Comparison of ENCODE assay signal across 20 cellular contexts in genomic region chr19:18310118-18310909, GRCh38. TPM values are rescaled to one million over a fixed set of nuclear protein-coding genes. Genes with fewer than 3 reads are reported as not detected.
DNase-seq lines count a peak whose midpoint lies in the region; ATAC-seq, FAIRE-seq and TF ChIP-seq lines count a peak whose summit lies in the region.
"Had no signal": no experiment of that assay in that cellular context is flagged by ENCODE, and none has a peak within 500 bp of the region (broad histone marks: within the 10 kb centered on the region; RNA-seq: fewer than 3 reads in every experiment).

No MANE protein-coding gene starts in this region.

- no peaks in the 10 kb centered on the region for H3K9me3 Mint-ChIP-seq in CD8-positive, alpha-beta memory T cell
- no peaks in the 10 kb centered on the region for H3K9me3 Mint-ChIP-seq in naive thymus-derived CD8-positive, alpha-beta T cell
- H3K9me3 Mint-ChIP-seq: activated B cell treated with CpG ODN at 0.5 μM for 24 hours; CD4-positive, alpha-beta T cell; natural killer cell treated with Interleukin-12 subunit alpha and Interleukin-12 subunit beta and Interleukin-15 and Interleukin-18, amount 100 ng/mL, for 72 hours had no signal

- H3K36me3 ChIP-seq in CD8-positive, alpha-beta memory T cell (ENCODE audit: insufficient read depth, low read length) = peaks cover 3% of the 10 kb centered on the region
- H3K36me3 ChIP-seq in H7 (replicated peaks; ENCODE audit: control insufficient read depth, insufficient read depth, low read length) (peaks cover 29% of the 10 kb centered on the region), GM12878 (ENCODE audit: control insufficient read depth in 2 of 2, insufficient read depth in 2 of 2, low read length in 1 of 2) (peaks cover 6 to 30% of the 10 kb centered on the region in 2 experiments; a peak in 3 of 4 replicates)

- no peak for TF ChIP-seq EP300 in GM12878 (IDR thresholded peaks at IDR 0.05; ENCODE audit: borderline replicate concordance in 1 of 2, control insufficient read depth in 1 of 2, low read depth in 2 of 2, low read length in 2 of 2)

- SMC1A ChIA-PET in GM12878 (lab: Charles Lee; ENCODE audit: uncharacterized antibody, unreplicated experiment) = no interaction called here

- H3K4me3 ChIP-seq in CD8-positive, alpha-beta memory T cell (ENCODE audit: low read length) = no peak overlapping the region
- H3K4me3 ChIP-seq in H7 (ENCODE audit: insufficient read depth, low read depth, low read length) (no peak overlapping the region), GM12878 (no peak overlapping the region)
- H3K4me3 ChIP-seq: psoas muscle, smooth muscle cell, tibial nerve had no signal

- in situ Hi-C loops in GM12878 (cut with MboI) = no loop called here

- no peak for TF ChIP-seq RAD21 in GM12878 (IDR thresholded peaks at IDR 0.05; ENCODE audit: insufficient read depth, low read depth, low read length)

- peaks cover 22 to 33% (median 27%) of the 10 kb centered on the region in 3 donors for H3K4me1 Mint-ChIP-seq in CD8-positive, alpha-beta memory T cell
- H3K4me1 Mint-ChIP-seq in naive thymus-derived CD8-positive, alpha-beta T cell = peaks cover 12 to 52% (median 26%) of the 10 kb centered on the region in 4 donors

- no peaks in the 10 kb centered on the region for H3K27me3 ChIP-seq in CD8-positive, alpha-beta memory T cell (ENCODE audit: insufficient read depth, low read length, poor library complexity, severe bottlenecking)
- H3K27me3 ChIP-seq in H7 (ENCODE audit: control insufficient read depth, insufficient read depth, low read length) (no peaks in the 10 kb centered on the region), GM12878 (replicated peaks in 1 of 2; ENCODE audit: control insufficient read depth in 2 of 2, insufficient read depth in 2 of 2, low read length in 1 of 2) (no peaks in the 10 kb centered on the region)
- H3K27me3 ChIP-seq: tibial nerve had no signal

- no peak overlapping the region for H3K9ac ChIP-seq in GM12878 (ENCODE audit: control insufficient read depth, insufficient read depth, low read length)

- peaks cover 0 to 59% (median 3%) of the 10 kb centered on the region in 3 donors for H3K36me3 Mint-ChIP-seq in CD8-positive, alpha-beta memory T cell
- H3K36me3 Mint-ChIP-seq in naive thymus-derived CD8-positive, alpha-beta T cell = peaks cover 0 to 33% (median 10%) of the 10 kb centered on the region in 3 donors
- H3K36me3 Mint-ChIP-seq: natural killer cell treated with Interleukin-12 subunit alpha and Interleukin-12 subunit beta and Interleukin-15 and Interleukin-18, amount 100 ng/mL, for 72 hours had no signal

- BruUV-seq in GM12878 (replicated peaks; lab: Mats Ljungman, UMichigan) = no TSS peak

- no peak for DNase-seq in CD8-positive, alpha-beta memory T cell
- DNase-seq in H7 (peak; percentile 45), GM12878 (ENCODE audit: low read depth, low spot score) (no peak), NCI-H1436 (lab: John Stamatoyannopoulos, UW) (no peak), HK-2 (ENCODE audit: unreplicated experiment) (no peak)
- no peak for DNase-seq in naive thymus-derived CD8-positive, alpha-beta T cell
- DNase-seq in activated CD4-positive, CD25-positive, alpha-beta regulatory T cell treated with anti-CD3 and anti-CD28 coated beads, Interleukin-2, amount 50 U/mL, for 72 hours = no peak
- DNase-seq: activated B cell treated with CpG ODN at 0.5 μM for 24 hours; activated effector memory CD4-positive, alpha-beta T cell treated with anti-CD3 and anti-CD28 coated beads, Interleukin-2, amount 50 U/mL, for 16 hours; CD4-positive, alpha-beta T cell; DMS79; NCI-H1417 treated with DMSO at 0.1 percent for 48 hours; NCI-H2171; NCI-H526 treated with DMSO at 0.1 percent for 48 hours; psoas muscle had no signal

- no peak for FAIRE-seq in GM12878 (lab: Jason Lieb, UNC)
- FAIRE-seq: keratinocyte had no signal

- H3K4me1 ChIP-seq in CD8-positive, alpha-beta memory T cell (ENCODE audit: insufficient read depth, low read length) = peaks cover 23% of the 10 kb centered on the region
- H3K4me1 ChIP-seq in GM12878 (ENCODE audit: control insufficient read depth, insufficient read depth, low read length) = peaks cover 16% of the 10 kb centered on the region

- peaks cover 2% of the 10 kb centered on the region for H3K79me2 ChIP-seq in GM12878 (ENCODE audit: control insufficient read depth, insufficient read depth, low read length)

- POLR2A ChIA-PET in CD8-positive, alpha-beta memory T cell (lab: Charles Lee) = interaction anchor here (0.7 to 2.0 kb wide), 3 partner anchors 29 to 32 kb away, joined by 3 to 13 read pairs (median 5); partner anchors contain the start of gene JUND
- POLR2A ChIA-PET in GM12878 (lab: Charles Lee) = no interaction called here
- POLR2A ChIA-PET in naive thymus-derived CD8-positive, alpha-beta T cell (lab: Charles Lee) = interaction anchor here (0.6 to 34.7 kb wide), 6 partner anchors 8 to 106 kb away, joined by 3 to 2305 read pairs (median 4); partner anchors contain the start of genes IQCN, JUND and LSM4

- no peaks in the 10 kb centered on the region for H3K9me3 ChIP-seq in CD8-positive, alpha-beta memory T cell (ENCODE audit: low read length)
- no peaks in the 10 kb centered on the region for H3K9me3 ChIP-seq in GM12878 (replicated peaks; ENCODE audit: control insufficient read depth, insufficient read depth, low read length)
- H3K9me3 ChIP-seq: psoas muscle, tibial nerve had no signal

- CTCF ChIA-PET in CD8-positive, alpha-beta memory T cell (lab: Charles Lee) = interaction anchor here (1.2 to 13.4 kb wide), 3 partner anchors 12 to 32 kb away, joined by 3 to 299 read pairs (median 6); partner anchors contain the start of genes IQCN, JUND and LSM4
- CTCF ChIA-PET in GM12878 (lab: Yijun Ruan, JAX) = no interaction called here

- peak overlapping the region in 5 of 8 donors; percentile 17 to 87 (median 37) for H3K27ac Mint-ChIP-seq in CD8-positive, alpha-beta memory T cell
- peak overlapping the region in 8 of 10 donors; percentile 19 to 67 (median 38) for H3K27ac Mint-ChIP-seq in naive thymus-derived CD8-positive, alpha-beta T cell
- H3K27ac Mint-ChIP-seq: activated B cell treated with CpG ODN at 0.5 μM for 24 hours; CD4-positive, alpha-beta T cell had no signal

- peak; percentile 14 for TF ChIP-seq POLR2A in GM12878 (IDR thresholded peaks at IDR 0.05; ENCODE audit: low read depth, low read length)

- H2AFZ ChIP-seq in GM12878 (ENCODE audit: control insufficient read depth, low read depth, low read length) = no peak overlapping the region

- H3K4me2 ChIP-seq in GM12878 (ENCODE audit: control insufficient read depth, insufficient read depth) = no peak overlapping the region
- H3K4me2 ChIP-seq: smooth muscle cell had no signal

- H3K27ac ChIP-seq in CD8-positive, alpha-beta memory T cell (ENCODE audit: low read depth, low read length) = no peak overlapping the region
- H3K27ac ChIP-seq in GM12878 (ENCODE audit: control insufficient read depth, insufficient read depth) = no peak overlapping the region
- H3K27ac ChIP-seq: psoas muscle had no signal

- ATAC-seq in GM12878 (no peak), GM21367 (IDR thresholded peaks at IDR 0.05; ENCODE audit: unreplicated experiment) (no peak)
- no peak for ATAC-seq in naive thymus-derived CD8-positive, alpha-beta T cell
- ATAC-seq: natural killer cell treated with Interleukin-12 subunit alpha and Interleukin-12 subunit beta and Interleukin-15 and Interleukin-18, amount 100 ng/mL, for 72 hours; psoas muscle had no signal

- intact Hi-C loops in GM12878 (cut with micrococcal nuclease; ENCODE audit: unreplicated experiment) = no loop called here

- RAD21 ChIA-PET in GM12878 (lab: Charles Lee; ENCODE audit: unreplicated experiment) = no interaction called here

- H3K27me3 Mint-ChIP-seq in CD8-positive, alpha-beta memory T cell = no peaks in the 10 kb centered on the region
- no peaks in the 10 kb centered on the region for H3K27me3 Mint-ChIP-seq in naive thymus-derived CD8-positive, alpha-beta T cell
- H3K27me3 Mint-ChIP-seq: activated B cell treated with CpG ODN at 0.5 μM for 24 hours; CD4-positive, alpha-beta T cell; natural killer cell treated with Interleukin-12 subunit alpha and Interleukin-12 subunit beta and Interleukin-15 and Interleukin-18, amount 100 ng/mL, for 72 hours had no signal

- H4K20me1 ChIP-seq in GM12878 (ENCODE audit: control insufficient read depth, insufficient read depth) = no peaks in the 10 kb centered on the region

- WGBS in GM12878 (ENCODE audit: insufficient coverage, insufficient replicate concordance, low lambda C conversion rate, missing lambda C conversion rate) = 89% methylated on average over 21 of the region's 23 CpGs

- H3K4me3 Mint-ChIP-seq in CD8-positive, alpha-beta memory T cell = no peak overlapping the region
- H3K4me3 Mint-ChIP-seq in naive thymus-derived CD8-positive, alpha-beta T cell = no peak overlapping the region
- H3K4me3 Mint-ChIP-seq: activated B cell treated with CpG ODN at 0.5 μM for 24 hours; CD4-positive, alpha-beta T cell; natural killer cell treated with Interleukin-12 subunit alpha and Interleukin-12 subunit beta and Interleukin-15 and Interleukin-18, amount 100 ng/mL, for 72 hours had no signal

- TF ChIP-seq CTCF in GM12878 (IDR thresholded peaks at IDR 0.05 in 2 of 3, conservative IDR thresholded peaks at IDR 0.05 in 1 of 3; ENCODE audit: control insufficient read depth in 2 of 3, extremely low read depth in 1 of 3, insufficient read depth in 1 of 3, low read depth in 3 of 3, low read length in 3 of 3) = no peak

RNA-seq across cellular contexts. Expression of gene LSM4, which starts 12.6 kb away (rescaled TPM):
- total RNA-seq in CD8-positive, alpha-beta memory T cell = 100 to 1,000 TPM; 351 to 373 TPM
- 154 TPM for polyA plus RNA-seq in CD8-positive, alpha-beta memory T cell
- total RNA-seq in H7 (2014; rRNA removed; shearing (Covaris generic)) = 787 and 838 TPM in 2 replicates
- 19.7 and 29.3 TPM in 2 replicates for total RNA-seq in GM12878 (2013; cell fraction: nucleolus; rRNA removed)
- total RNA-seq in GM12878 (2014; rRNA removed) = 430 and 457 TPM in 2 replicates
- total RNA-seq in GM12878 (2014; rRNA removed; fragmentation: Illumina TruSeq; extraction: Trizol) = 163 and 186 TPM in 2 replicates
- total RNA-seq in GM12878 (2021) = 248 and 251 TPM in 2 replicates
- polyA plus RNA-seq in GM12878 (2011; ENCODE audit: low read depth) = 28.1 TPM
- 95.6 and 140 TPM in 2 replicates for polyA plus RNA-seq in GM12878 (2011; rRNA removed)
- 186 and 318 TPM in 2 replicates for polyA plus RNA-seq in GM12878 (2011; cell fraction: cytosol; rRNA removed)
- polyA plus RNA-seq in GM12878 (2011; cell fraction: nucleus; rRNA removed) = 124 and 152 TPM in 2 replicates
- polyA plus RNA-seq in GM12878 (2012) = 117 and 128 TPM in 2 replicates
- polyA plus RNA-seq in GM12878 (2014; fragmentation: Illumina TruSeq; extraction: Trizol) = 59.2 and 86.6 TPM in 2 replicates
- 10 to 100 TPM; 12.6 to 38.2 TPM for polyA plus RNA-seq in GM12878 (2014; fragmentation: Nextera tagmentation; extraction: Ambion mirVana)
- polyA plus RNA-seq in GM12878 (2014; rRNA removed) = 439 and 477 TPM in 2 replicates
- 100 to 1,000 TPM; 628 to 652 TPM for polyA plus RNA-seq in GM12878 (2016; fragmentation: Nextera tagmentation; extraction: Ambion mirVana)
- 21.9 and 42.9 TPM in 2 replicates for polyA minus RNA-seq in GM12878 (2011; rRNA and poly(A)+ RNA removed)
- 25.9 and 27.1 TPM in 2 replicates for polyA minus RNA-seq in GM12878 (2011; cell fraction: cytosol; rRNA and poly(A)+ RNA removed)
- 19.8 and 31.0 TPM in 2 replicates for polyA minus RNA-seq in GM12878 (2011; cell fraction: nucleus; rRNA and poly(A)+ RNA removed)
- 10 to 100 TPM; 82.1 to 84.0 TPM for total RNA-seq in naive thymus-derived CD8-positive, alpha-beta T cell
- polyA plus RNA-seq in naive thymus-derived CD8-positive, alpha-beta T cell = 100 to 1,000 TPM; 162 to 198 (median 181) TPM

RNA-seq across cellular contexts. Expression of gene JUND, which starts 28.9 kb away (rescaled TPM):
- 100 to 1,000 TPM; 300 to 327 TPM for total RNA-seq in CD8-positive, alpha-beta memory T cell
- polyA plus RNA-seq in CD8-positive, alpha-beta memory T cell = 174 TPM
- total RNA-seq in H7 (2014; rRNA removed; shearing (Covaris generic)) = 173 and 181 TPM in 2 replicates
- 50.9 and 51.1 TPM in 2 replicates for total RNA-seq in GM12878 (2013; cell fraction: nucleolus; rRNA removed)
- 91.3 and 116 TPM in 2 replicates for total RNA-seq in GM12878 (2014; rRNA removed)
- 16.9 and 19.1 TPM in 2 replicates for total RNA-seq in GM12878 (2014; rRNA removed; fragmentation: Illumina TruSeq; extraction: Trizol)
- 164 and 176 TPM in 2 replicates for total RNA-seq in GM12878 (2021)
- polyA plus RNA-seq in GM12878 (2011; ENCODE audit: low read depth) = 5.4 TPM
- 9.2 and 18.6 TPM in 2 replicates for polyA plus RNA-seq in GM12878 (2011; rRNA removed)
- 36.2 and 90.3 TPM in 2 replicates for polyA plus RNA-seq in GM12878 (2011; cell fraction: cytosol; rRNA removed)
- polyA plus RNA-seq in GM12878 (2011; cell fraction: nucleus; rRNA removed) = 64.3 and 75.7 TPM in 2 replicates
- polyA plus RNA-seq in GM12878 (2012) = 68.6 and 81.1 TPM in 2 replicates
- polyA plus RNA-seq in GM12878 (2014; fragmentation: Illumina TruSeq; extraction: Trizol) = 20.3 and 26.8 TPM in 2 replicates
- polyA plus RNA-seq in GM12878 (2014; fragmentation: Nextera tagmentation; extraction: Ambion mirVana) = 10 to 100 TPM; 11.2 to 16.0 TPM
- polyA plus RNA-seq in GM12878 (2014; rRNA removed) = 148 and 166 TPM in 2 replicates
- polyA plus RNA-seq in GM12878 (2016; fragmentation: Nextera tagmentation; extraction: Ambion mirVana) = 1 to 10 TPM; 7.4 to 9.1 TPM
- 22.5 and 61.2 TPM in 2 replicates for polyA minus RNA-seq in GM12878 (2011; rRNA and poly(A)+ RNA removed)
- polyA minus RNA-seq in GM12878 (2011; cell fraction: cytosol; rRNA and poly(A)+ RNA removed) = 55.2 and 60.1 TPM in 2 replicates
- 70.8 and 116 TPM in 2 replicates for polyA minus RNA-seq in GM12878 (2011; cell fraction: nucleus; rRNA and poly(A)+ RNA removed)
- total RNA-seq in naive thymus-derived CD8-positive, alpha-beta T cell = 100 to 1,000 TPM; 181 to 189 TPM
- 100 to 1,000 TPM in 1 of 3 donors, 10 to 100 TPM in 2; 43.3 to 169 (median 69.1) TPM for polyA plus RNA-seq in naive thymus-derived CD8-positive, alpha-beta T cell

RNA-seq across cellular contexts. Expression of gene PGPEP1, which starts 30.1 kb away (rescaled TPM):
- total RNA-seq in CD8-positive, alpha-beta memory T cell = 10 to 100 TPM; 27.3 to 27.7 TPM
- 12.2 TPM for polyA plus RNA-seq in CD8-positive, alpha-beta memory T cell
- 11.5 and 13.6 TPM in 2 replicates for total RNA-seq in H7 (2014; rRNA removed; shearing (Covaris generic))
- total RNA-seq in GM12878 (2013; cell fraction: nucleolus; rRNA removed) = 50.5 and 53.8 TPM in 2 replicates
- total RNA-seq in GM12878 (2014; rRNA removed) (14.6 and 15.5 TPM in 2 replicates), GM12878 (2014; rRNA removed; fragmentation: Illumina TruSeq; extraction: Trizol) (22.8 and 25.1 TPM in 2 replicates), GM12878 (2021) (37.9 and 39.4 TPM in 2 replicates)
- polyA plus RNA-seq in GM12878 (2011; ENCODE audit: low read depth) = 15.9 TPM
- polyA plus RNA-seq in GM12878 (2011; rRNA removed) (21.4 and 33.7 TPM in 2 replicates), GM12878 (2014; fragmentation: Illumina TruSeq; extraction: Trizol) (11.3 and 14.4 TPM in 2 replicates), GM12878 (2014; fragmentation: Nextera tagmentation; extraction: Ambion mirVana) (10 to 100 TPM; 13.8 to 13.9 TPM), GM12878 (2014; rRNA removed) (18.2 and 20.7 TPM in 2 replicates), GM12878 (2016; fragmentation: Nextera tagmentation; extraction: Ambion mirVana) (10 to 100 TPM; 15.9 to 20.5 TPM)
- polyA plus RNA-seq in GM12878 (2011; cell fraction: cytosol; rRNA removed) = 31.7 and 40.5 TPM in 2 replicates
- 39.9 and 44.3 TPM in 2 replicates for polyA plus RNA-seq in GM12878 (2011; cell fraction: nucleus; rRNA removed)
- 21.5 and 32.3 TPM in 2 replicates for polyA plus RNA-seq in GM12878 (2012)
- 61.1 and 73.8 TPM in 2 replicates for polyA minus RNA-seq in GM12878 (2011; rRNA and poly(A)+ RNA removed)
- polyA minus RNA-seq in GM12878 (2011; cell fraction: cytosol; rRNA and poly(A)+ RNA removed) = 14.3 and 17.2 TPM in 2 replicates
- 14.3 and 22.0 TPM in 2 replicates for polyA minus RNA-seq in GM12878 (2011; cell fraction: nucleus; rRNA and poly(A)+ RNA removed)
- 10 to 100 TPM; 55.9 to 61.0 TPM for total RNA-seq in naive thymus-derived CD8-positive, alpha-beta T cell
- polyA plus RNA-seq in naive thymus-derived CD8-positive, alpha-beta T cell = 10 to 100 TPM in 1 of 3 donors, 1 to 10 TPM in 2; 9.3 to 11.9 (median 9.7) TPM

RNA-seq across cellular contexts. Expression of gene IQCN, which starts 36.1 kb away (rescaled TPM):
- total RNA-seq in CD8-positive, alpha-beta memory T cell = 1 to 10 TPM; 1.3 TPM
- 0.31 TPM for polyA plus RNA-seq in CD8-positive, alpha-beta memory T cell
- total RNA-seq in H7 (2014; rRNA removed; shearing (Covaris generic)) = 0.55 and 0.76 TPM in 2 replicates
- total RNA-seq in GM12878 (2013; cell fraction: nucleolus; rRNA removed) = 0.27 and 0.29 TPM in 2 replicates
- total RNA-seq in GM12878 (2014; rRNA removed) = 0.23 and 0.27 TPM in 2 replicates
- 0.27 and 0.28 TPM in 2 replicates for total RNA-seq in GM12878 (2014; rRNA removed; fragmentation: Illumina TruSeq; extraction: Trizol)
- 0.54 and 0.64 TPM in 2 replicates for total RNA-seq in GM12878 (2021)
- polyA plus RNA-seq in GM12878 (2011; ENCODE audit: low read depth) = 0.73 TPM
- 0.01 TPM in 1 of 2 replicates, not detected in the other for polyA plus RNA-seq in GM12878 (2011; rRNA removed)
- polyA plus RNA-seq in GM12878 (2011; cell fraction: cytosol; rRNA removed) = under 0.01 and 0.02 TPM in 2 replicates
- 0.19 and 0.22 TPM in 2 replicates for polyA plus RNA-seq in GM12878 (2011; cell fraction: nucleus; rRNA removed)
- 0.67 and 0.68 TPM in 2 replicates for polyA plus RNA-seq in GM12878 (2012)
- polyA plus RNA-seq in GM12878 (2014; fragmentation: Illumina TruSeq; extraction: Trizol) = 0.08 and 0.19 TPM in 2 replicates
- not detected for polyA plus RNA-seq in GM12878 (2014; fragmentation: Nextera tagmentation; extraction: Ambion mirVana)
- 0.45 and 0.72 TPM in 2 replicates for polyA plus RNA-seq in GM12878 (2014; rRNA removed)
- polyA plus RNA-seq in GM12878 (2016; fragmentation: Nextera tagmentation; extraction: Ambion mirVana) = under 1 TPM in 1 of 2 experiments, not detected in 1; 0.07 TPM
- 0.05 and 0.07 TPM in 2 replicates for polyA minus RNA-seq in GM12878 (2011; rRNA and poly(A)+ RNA removed)
- not detected in 2 replicates for polyA minus RNA-seq in GM12878 (2011; cell fraction: cytosol; rRNA and poly(A)+ RNA removed)
- 0.12 and 0.38 TPM in 2 replicates for polyA minus RNA-seq in GM12878 (2011; cell fraction: nucleus; rRNA and poly(A)+ RNA removed)
- 1 to 10 TPM; 7.4 to 8.4 TPM for total RNA-seq in naive thymus-derived CD8-positive, alpha-beta T cell
- under 1 TPM in 2 of 3 donors, not detected in 1; 0.06 to 0.15 TPM for polyA plus RNA-seq in naive thymus-derived CD8-positive, alpha-beta T cell
- polyA plus RNA-seq: keratinocyte had no signal
